Comparison of ENCODE assay signal across 17 cellular contexts in genomic region chr1:64234714-64235113, GRCh38. TPM values are rescaled to one million over a fixed set of nuclear protein-coding genes. Genes with fewer than 3 reads are reported as not detected.
DNase-seq lines count a peak whose midpoint lies in the region; ATAC-seq and TF ChIP-seq lines count a peak whose summit lies in the region.
"Had no signal": no experiment of that assay in that cellular context is flagged by ENCODE, and none has a peak within 500 bp of the region (broad histone marks: within the 10 kb centered on the region; RNA-seq: fewer than 3 reads in every experiment).

No MANE protein-coding gene starts in this region.

- H3K36me3 ChIP-seq in HEK293 (ENCODE audit: control insufficient read depth in 2 of 2, insufficient read depth in 1 of 2, low read length in 2 of 2) (no peaks in the 10 kb centered on the region), ovary (no peaks in the 10 kb centered on the region)

- H3K27ac ChIP-seq in HEK293 (ENCODE audit: extremely low read depth, low read depth, low read length) (no peak overlapping the region), ovary (no peak overlapping the region)
- H3K27ac ChIP-seq: SK-N-MC had no signal

- H3K9me3 ChIP-seq in HEK293 (ENCODE audit: control insufficient read depth, insufficient read depth, low read depth, low read length) (no peaks in the 10 kb centered on the region), ovary (no peaks in the 10 kb centered on the region)

- peaks cover 31% of the 10 kb centered on the region for H3K4me1 ChIP-seq in HEK293 (ENCODE audit: control insufficient read depth, insufficient read depth, low read length)
- no peaks in the 10 kb centered on the region for H3K4me1 ChIP-seq in ovary (ENCODE audit: insufficient read depth)

- CTCF ChIA-PET in HEK293 (lab: Yijun Ruan, JAX): no interaction called here

- H3K27me3 ChIP-seq in ovary: no peaks in the 10 kb centered on the region

- intact Hi-C loops in ovary (cut with DNase I): no loop called here

- POLR2A ChIA-PET in HEK293 (lab: Yijun Ruan, JAX): no interaction called here

- DNase-seq in DMS153 (lab: John Stamatoyannopoulos, UW) (peak; percentile 31), NCI-H2029 (lab: John Stamatoyannopoulos, UW) (peak; percentile 53), NCI-H2171 treated with DMSO at 0.1 percent for 48 hours (lab: John Stamatoyannopoulos, UW) (peak; percentile 59), GM19240 (ENCODE audit: insufficient read length, low spot score) (no peak), ovary (no peak)
- DNase-seq: C1 segment of cervical spinal cord, GDM1, H9, MM.1S, NCI-H526 treated with DMSO at 0.1 percent for 48 hours, OCI-M1, Right ventricle myocardium superior had no signal

- no peak for TF ChIP-seq CTCF in HEK293 (tag by site-specific recombination; IDR thresholded peaks at IDR 0.05)
- TF ChIP-seq CTCF in ovary (IDR thresholded peaks at IDR 0.05): no peak

- no peak overlapping the region for H3K4me3 ChIP-seq in HEK293 (ENCODE audit: low read depth, low read length)
- no peak overlapping the region for H3K4me3 ChIP-seq in ovary
- H3K4me3 ChIP-seq: SK-N-MC had no signal

- no peak for ATAC-seq in HG03108 (IDR thresholded peaks at IDR 0.05; ENCODE audit: unreplicated experiment)

- no peak for TF ChIP-seq POLR2A in ovary (IDR thresholded peaks at IDR 0.05)

- no peak for TF ChIP-seq EP300 in ovary (IDR thresholded peaks at IDR 0.05)

TF ChIP-seq in HEK293, 187 proteins besides CTCF, POLR2A, EP300 and RAD21:
- no peak for TF ChIP-seq ZNF843 (tag by site-specific recombination; IDR thresholded peaks at IDR 0.05)
- TF ChIP-seq WT1 (tag by site-specific recombination; IDR thresholded peaks at IDR 0.05): peak; percentile 53; the same call in 1 of the 2 replicates
- no peak for TF ChIP-seq ZSCAN4 (tag by site-specific recombination; IDR thresholded peaks at IDR 0.05)
- no peak for TF ChIP-seq ZNF560 (tag by site-specific recombination; IDR thresholded peaks at IDR 0.05; ENCODE audit: borderline replicate concordance)
- TF ChIP-seq ZNF223 (tag by site-specific recombination; IDR thresholded peaks at IDR 0.05): no peak
- no peak for TF ChIP-seq ZNF707 (tag by site-specific recombination; IDR thresholded peaks at IDR 0.05)
- TF ChIP-seq SP7 (tag by site-specific recombination; IDR thresholded peaks at IDR 0.05): peak; percentile 34; the same call in 1 of the 2 replicates
- peak; percentile 72 for TF ChIP-seq PRDM6 (tag by site-specific recombination; IDR thresholded peaks at IDR 0.05)
- TF ChIP-seq ZNF248 (tag by site-specific recombination; IDR thresholded peaks at IDR 0.05): no peak
- TF ChIP-seq OSR2 (tag by site-specific recombination; IDR thresholded peaks at IDR 0.05): peak; percentile 69
- TF ChIP-seq ZSCAN23 (tag by site-specific recombination; IDR thresholded peaks at IDR 0.05): no peak
- TF ChIP-seq ZNF785 (tag by site-specific recombination; IDR thresholded peaks at IDR 0.05): no peak
- TF ChIP-seq IKZF3 (tag by site-specific recombination; IDR thresholded peaks at IDR 0.05): no peak
- no peak for TF ChIP-seq BCL11A (tag by site-specific recombination; IDR thresholded peaks at IDR 0.05; ENCODE audit: low read depth)

RNA-seq across cellular contexts. Expression of gene UBE2U, which starts 31.3 kb away (rescaled TPM):
- total RNA-seq in ovary: not detected
- not detected for polyA plus RNA-seq in ovary
- total RNA-seq: H9; LHCN-M2; T-helper 2 cell treated with Interferon-gamma antibody and Interleukin-4, amounts not matched to agents 100 ng/mL and 5 ng/mL, for 36 hours had no signal

Comparison
In these comparisons a context has a peak if more than half of its experiments do, and no peak if none do; other contexts are left out.
1. DNase-seq: peak in DMS153 (single experiment), NCI-H2029 (single experiment) and NCI-H2171 treated with DMSO at 0.1 percent for 48 hours (single experiment); none in GM19240 (single experiment) and ovary (0 of 5).